35 cellular contexts compared by ENCODE assay signal in genomic region chr5:159417170-159417569, GRCh38.
"Had no signal": no experiment of that assay in that cellular context is flagged by ENCODE, and none has a peak within 500 bp of the region (broad histone marks: within the 10 kb centered on the region; RNA-seq: fewer than 3 reads in every experiment).

No MANE protein-coding gene starts in this region.

- H3K36me3 ChIP-seq: MG63 had no signal

- H3K4me2 ChIP-seq: KMS-11 had no signal

- H3K27ac ChIP-seq: KMS-11 had no signal

- DNase-seq: Karpas-422, Kasumi-1, MG63, MM.1S, MV-4-11, NCI-H1092, NCI-H1092 treated with DMSO at 0.1 percent for 48 hours, NCI-H1105, NCI-H1105 treated with DMSO at 0.1 percent for 48 hours, NCI-H1417, NCI-H1417 treated with DMSO at 0.1 percent for 48 hours, NCI-H1436, NCI-H1436 treated with DMSO at 0.1 percent for 48 hours, NCI-H146, NCI-H1694, NCI-H1694 treated with DMSO at 0.1 percent for 48 hours, NCI-H187, NCI-H187 treated with DMSO at 0.1 percent for 48 hours, NCI-H1930, NCI-H2029, NCI-H2029 treated with DMSO at 0.1 percent for 48 hours, NCI-H2081, NCI-H2081 treated with DMSO at 0.1 percent for 48 hours, NCI-H2171, NCI-H2171 treated with DMSO at 0.1 percent for 48 hours, NCI-H2227 treated with DMSO at 0.1 percent for 48 hours, NCI-H226, NCI-H345, NCI-H446, NCI-H446 treated with DMSO at 0.1 percent for 48 hours, NCI-H510A, NCI-H510A treated with DMSO at 0.1 percent for 48 hours, NCI-H524, NCI-H524 treated with DMSO at 0.1 percent for 48 hours had no signal

- H3K4me3 ChIP-seq: MG63 had no signal

- H3K9ac ChIP-seq: KMS-11 had no signal

- H3K27me3 ChIP-seq: MG63 had no signal

- H3K9me3 ChIP-seq: MG63 had no signal
